8 cellular contexts compared by ENCODE assay signal in genomic region chr9:129111143-129111761, GRCh38. TPM values are rescaled to one million over a fixed set of nuclear protein-coding genes. Genes with fewer than 3 reads are reported as not detected.
A peak's percentile ranks its signal among the peaks of the same experiment; 100 is the strongest.
DNase-seq lines count a peak whose midpoint lies in the region; ATAC-seq and TF ChIP-seq lines count a peak whose summit lies in the region.

Gene PTPA, plus strand, starts transcription at chr9:129111415. Its CDS starts 186 bp downstream, at chr9:129111601.

- H2AFZ ChIP-seq in SU-DHL-6 (ENCODE audit: low read depth, low read length, severe bottlenecking) (peak within 1 kb of the TSS; percentile 94), parathyroid adenoma (peak within 1 kb of the TSS; percentile 93)

- H3K79me2 ChIP-seq in SU-DHL-6 (ENCODE audit: insufficient read depth, low read length) (peaks cover 42% of the 10 kb centered on the region), parathyroid adenoma (peaks cover 10% of the 10 kb centered on the region)

- H3K36me3 ChIP-seq in SU-DHL-6 (ENCODE audit: low read length) (no peaks in the 10 kb centered on the region), parathyroid adenoma (ENCODE audit: control insufficient read depth, insufficient read depth, low read length) (no peaks in the 10 kb centered on the region), tibial nerve (peaks cover 0 to 21% (median 0%) of the 10 kb centered on the region in 3 donors)

- H3K4me2 ChIP-seq in SU-DHL-6 (ENCODE audit: low read depth, low read length, poor library complexity, severe bottlenecking), result peak within 1 kb of the TSS; percentile 76
- H3K4me2 ChIP-seq in parathyroid adenoma (ENCODE audit: low read length), result peak within 1 kb of the TSS; percentile 89

- WGBS in tibial nerve, 2 donors, result 0 to 1% methylated on average over 26 to 42 of the region's 66 CpGs

- no peaks in the 10 kb centered on the region for H4K20me1 ChIP-seq in SU-DHL-6 (ENCODE audit: low read depth, low read length)

- H3K9me3 ChIP-seq in SU-DHL-6 (ENCODE audit: insufficient read depth, low read length) (no peaks in the 10 kb centered on the region), parathyroid adenoma (ENCODE audit: control insufficient read depth, low read length) (no peaks in the 10 kb centered on the region), tibial nerve (no peaks in the 10 kb centered on the region)

- peak within 1 kb of the TSS; percentile 95 for H3K4me3 Mint-ChIP-seq in activated naive CD8-positive, alpha-beta T cell treated with anti-CD3 and anti-CD28 coated beads for 36 hours

- peak within 1 kb of the TSS; percentile 92 for H3K9ac ChIP-seq in SU-DHL-6 (ENCODE audit: low read length)
- H3K9ac ChIP-seq in parathyroid adenoma, result peak within 1 kb of the TSS; percentile 28

- H3K4me1 ChIP-seq in parathyroid adenoma (no peaks in the 10 kb centered on the region), tibial nerve (peaks cover 0 to 50% (median 26%) of the 10 kb centered on the region in 4 donors)

- H3K27ac ChIP-seq in SU-DHL-6 (ENCODE audit: low read depth, low read length) (peak within 1 kb of the TSS; percentile 67), parathyroid adenoma (peak within 1 kb of the TSS; percentile 94), tibial nerve (peak within 1 kb of the TSS; percentile 63 to 96 (median 92))

- no peaks in the 10 kb centered on the region for H3K36me3 Mint-ChIP-seq in activated naive CD8-positive, alpha-beta T cell treated with anti-CD3 and anti-CD28 coated beads for 36 hours

- H3K4me3 ChIP-seq in NB4 (ENCODE audit: low read depth, low read length) (peak within 1 kb of the TSS; percentile 83), SU-DHL-6 (ENCODE audit: insufficient read depth, low read length, poor library complexity, severe bottlenecking) (peak within 1 kb of the TSS; percentile 82), parathyroid adenoma (ENCODE audit: low read depth, low read length) (peak within 1 kb of the TSS; percentile 76), tibial nerve (peak within 1 kb of the TSS; percentile 71 to 97 (median 88))

- DNase-seq in GF-D8 (lab: John Stamatoyannopoulos, UW) (peak; percentile 50), HEK293T (ENCODE audit: extremely low spot score) (peak; percentile 94), NB4 (ENCODE audit: low read depth) (peak; percentile 89), Right ventricle myocardium inferior (ENCODE audit: missing footprints) (peak; percentile 96), tibial nerve (ENCODE audit: low spot score in 2 of 2) (peak; percentile 61 to 67)
- peak; percentile 91 for DNase-seq in activated naive CD8-positive, alpha-beta T cell treated with anti-CD3 and anti-CD28 coated beads for 36 hours

- H3K27me3 ChIP-seq in SU-DHL-6 (ENCODE audit: low read length), result no peaks in the 10 kb centered on the region
- no peaks in the 10 kb centered on the region for H3K27me3 ChIP-seq in parathyroid adenoma (ENCODE audit: control insufficient read depth, insufficient read depth, low read length)
- no peaks in the 10 kb centered on the region for H3K27me3 ChIP-seq in tibial nerve

- peaks cover 33% of the 10 kb centered on the region for H3K4me1 Mint-ChIP-seq in activated naive CD8-positive, alpha-beta T cell treated with anti-CD3 and anti-CD28 coated beads for 36 hours

- TF ChIP-seq POLR2A in NB4 (IDR thresholded peaks at IDR 0.05; ENCODE audit: extremely low read depth, insufficient read length) (peak; percentile 56), tibial nerve (IDR thresholded peaks at IDR 0.05) (peak; percentile 1 to 31)

- POLR2A ChIA-PET in HEK293T (lab: Yijun Ruan, JAX), result interaction anchor here (1.5 to 2.0 kb wide), 3 partner anchors 16 to 61 kb away, joined by 4 to 10 read pairs (median 5); partner anchors contain the start of gene DOLPP1

- H3F3A ChIP-seq in SU-DHL-6 (ENCODE audit: insufficient read depth), result 0 out of 2 replicates have a peak, but pooled peaks cover 12% of the 10 kb centered on the region

- ATAC-seq in Right ventricle myocardium inferior, result peak; percentile 91

- no peaks in the 10 kb centered on the region for H3K27me3 Mint-ChIP-seq in activated naive CD8-positive, alpha-beta T cell treated with anti-CD3 and anti-CD28 coated beads for 36 hours

- TF ChIP-seq EP300 in tibial nerve (IDR thresholded peaks at IDR 0.05), result peak in 1 of 2 donors; percentile 21

- intact Hi-C loops in Right ventricle myocardium inferior (cut with DNase I), result no loop called here

- H3K9me3 Mint-ChIP-seq in activated naive CD8-positive, alpha-beta T cell treated with anti-CD3 and anti-CD28 coated beads for 36 hours, result no peaks in the 10 kb centered on the region

- CTCF ChIA-PET in HEK293T (lab: Yijun Ruan, JAX), result no interaction called here

- H3K9me2 ChIP-seq in SU-DHL-6 (replicated peaks; ENCODE audit: insufficient read depth, low read length), result no peaks in the 10 kb centered on the region

- H3K27ac Mint-ChIP-seq in activated naive CD8-positive, alpha-beta T cell treated with anti-CD3 and anti-CD28 coated beads for 36 hours, result peak within 1 kb of the TSS; percentile 93

- TF ChIP-seq CTCF in NB4 (IDR thresholded peaks at IDR 0.05; ENCODE audit: low read depth, low read length) (no peak), SU-DHL-6 (IDR thresholded peaks at IDR 0.05; ENCODE audit: insufficient read depth, low read length, poor library complexity, severe bottlenecking) (no peak), parathyroid adenoma (IDR thresholded peaks at IDR 0.05) (no peak), tibial nerve (IDR thresholded peaks at IDR 0.05) (peak in 2 of 5 experiments; percentile 42 to 46)

TF ChIP-seq in HEK293T, 16 proteins besides CTCF, POLR2A, EP300 and RAD21:
- TF ChIP-seq FOXM1 (IDR thresholded peaks at IDR 0.05; ENCODE audit: borderline replicate concordance), result 0 out of 2 replicates have a peak, but pooled peaks have one; percentile 22
- peak; percentile 60; the same call in 1 of the 2 replicates for TF ChIP-seq L3MBTL2 (conservative IDR thresholded peaks at IDR 0.05)
- no peak for TF ChIP-seq TARDBP (IDR thresholded peaks at IDR 0.05)
TF ChIP-seq in HEK293T: peak in this region for 2.

RNA-seq across cellular contexts. Expression of gene PTPA, which starts in this region (rescaled TPM):
- 100 to 1,000 TPM; 101 to 104 TPM for total RNA-seq in activated naive CD8-positive, alpha-beta T cell treated with anti-CD3 and anti-CD28 coated beads for 36 hours
- 194 TPM for total RNA-seq in Right ventricle myocardium inferior
- 10 to 100 TPM; 38.0 to 50.1 (median 44.0) TPM for total RNA-seq in tibial nerve

Comparison
In these comparisons a context has a peak if more than half of its experiments do, and no peak if none do; other contexts are left out.
1. Peak in every context shown above with its lines: DNase-seq, ATAC-seq, H3K4me3 ChIP-seq and H3K27ac ChIP-seq.